1 cellular context compared by ENCODE assay signal in the genomic region with DNA sequence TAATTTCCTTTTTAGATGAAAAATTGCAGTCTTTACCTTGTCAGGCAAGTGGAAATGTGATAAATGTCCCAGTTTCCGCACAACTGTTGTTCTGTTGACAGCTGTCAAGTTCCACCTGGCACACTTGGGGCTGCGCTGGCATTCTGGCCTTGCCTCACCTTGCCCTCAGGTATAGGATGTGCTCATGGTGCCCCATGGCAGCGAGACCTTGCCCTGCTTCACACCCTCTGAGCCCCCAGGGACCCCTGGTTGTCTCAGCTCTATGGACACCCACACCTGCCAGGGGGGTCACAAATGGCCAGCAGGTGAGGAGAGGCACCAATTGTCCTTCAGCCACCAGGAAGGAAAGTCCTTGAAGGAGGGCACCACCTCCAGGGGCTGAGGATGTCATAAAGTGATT.
TF ChIP-seq lines count a peak whose summit lies in the region.

No MANE protein-coding gene starts in this region.

TF ChIP-seq in GM12878, 131 proteins besides CTCF, POLR2A, EP300 and RAD21:
- no peak for TF ChIP-seq LARP7 (IDR thresholded peaks at IDR 0.05)
- no peak for TF ChIP-seq BHLHE40 (IDR thresholded peaks at IDR 0.05; ENCODE audit: borderline replicate concordance in 1 of 2, low read depth in 2 of 2, low read length in 1 of 2)
- no peak for TF ChIP-seq TARDBP (IDR thresholded peaks at IDR 0.05; ENCODE audit: borderline replicate concordance)
- no peak for TF ChIP-seq NR2F1 (conservative IDR thresholded peaks at IDR 0.05)
- TF ChIP-seq, protein P1, sequence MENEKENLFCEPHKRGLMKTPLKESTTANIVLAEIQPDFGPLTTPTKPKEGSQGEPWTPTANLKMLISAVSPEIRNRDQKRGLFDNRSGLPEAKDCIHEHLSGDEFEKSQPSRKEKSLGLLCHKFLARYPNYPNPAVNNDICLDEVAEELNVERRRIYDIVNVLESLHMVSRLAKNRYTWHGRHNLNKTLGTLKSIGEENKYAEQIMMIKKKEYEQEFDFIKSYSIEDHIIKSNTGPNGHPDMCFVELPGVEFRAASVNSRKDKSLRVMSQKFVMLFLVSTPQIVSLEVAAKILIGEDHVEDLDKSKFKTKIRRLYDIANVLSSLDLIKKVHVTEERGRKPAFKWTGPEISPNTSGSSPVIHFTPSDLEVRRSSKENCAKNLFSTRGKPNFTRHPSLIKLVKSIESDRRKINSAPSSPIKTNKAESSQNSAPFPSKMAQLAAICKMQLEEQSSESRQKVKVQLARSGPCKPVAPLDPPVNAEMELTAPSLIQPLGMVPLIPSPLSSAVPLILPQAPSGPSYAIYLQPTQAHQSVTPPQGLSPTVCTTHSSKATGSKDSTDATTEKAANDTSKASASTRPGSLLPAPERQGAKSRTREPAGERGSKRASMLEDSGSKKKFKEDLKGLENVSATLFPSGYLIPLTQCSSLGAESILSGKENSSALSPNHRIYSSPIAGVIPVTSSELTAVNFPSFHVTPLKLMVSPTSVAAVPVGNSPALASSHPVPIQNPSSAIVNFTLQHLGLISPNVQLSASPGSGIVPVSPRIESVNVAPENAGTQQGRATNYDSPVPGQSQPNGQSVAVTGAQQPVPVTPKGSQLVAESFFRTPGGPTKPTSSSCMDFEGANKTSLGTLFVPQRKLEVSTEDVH (IDR thresholded peaks at IDR 0.05; ENCODE audit: low read depth, partially characterized antibody): no peak
- TF ChIP-seq MTA3 (IDR thresholded peaks at IDR 0.05; ENCODE audit: borderline replicate concordance, low read length): no peak
- TF ChIP-seq, protein P2, sequence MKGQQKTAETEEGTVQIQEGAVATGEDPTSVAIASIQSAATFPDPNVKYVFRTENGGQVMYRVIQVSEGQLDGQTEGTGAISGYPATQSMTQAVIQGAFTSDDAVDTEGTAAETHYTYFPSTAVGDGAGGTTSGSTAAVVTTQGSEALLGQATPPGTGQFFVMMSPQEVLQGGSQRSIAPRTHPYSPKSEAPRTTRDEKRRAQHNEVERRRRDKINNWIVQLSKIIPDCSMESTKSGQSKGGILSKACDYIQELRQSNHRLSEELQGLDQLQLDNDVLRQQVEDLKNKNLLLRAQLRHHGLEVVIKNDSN (IDR thresholded peaks at IDR 0.05; ENCODE audit: borderline replicate concordance, extremely low read length, insufficient read depth, low read depth, low read length): no peak
- TF ChIP-seq ETV6 (conservative IDR thresholded peaks at IDR 0.05 in 1 of 2, IDR thresholded peaks at IDR 0.05 in 1 of 2; ENCODE audit: borderline replicate concordance in 1 of 2, low read depth in 1 of 2): no peak
- no peak for TF ChIP-seq SREBF2 (IDR thresholded peaks at IDR 0.05; ENCODE audit: low read length)
- TF ChIP-seq, protein P3, sequence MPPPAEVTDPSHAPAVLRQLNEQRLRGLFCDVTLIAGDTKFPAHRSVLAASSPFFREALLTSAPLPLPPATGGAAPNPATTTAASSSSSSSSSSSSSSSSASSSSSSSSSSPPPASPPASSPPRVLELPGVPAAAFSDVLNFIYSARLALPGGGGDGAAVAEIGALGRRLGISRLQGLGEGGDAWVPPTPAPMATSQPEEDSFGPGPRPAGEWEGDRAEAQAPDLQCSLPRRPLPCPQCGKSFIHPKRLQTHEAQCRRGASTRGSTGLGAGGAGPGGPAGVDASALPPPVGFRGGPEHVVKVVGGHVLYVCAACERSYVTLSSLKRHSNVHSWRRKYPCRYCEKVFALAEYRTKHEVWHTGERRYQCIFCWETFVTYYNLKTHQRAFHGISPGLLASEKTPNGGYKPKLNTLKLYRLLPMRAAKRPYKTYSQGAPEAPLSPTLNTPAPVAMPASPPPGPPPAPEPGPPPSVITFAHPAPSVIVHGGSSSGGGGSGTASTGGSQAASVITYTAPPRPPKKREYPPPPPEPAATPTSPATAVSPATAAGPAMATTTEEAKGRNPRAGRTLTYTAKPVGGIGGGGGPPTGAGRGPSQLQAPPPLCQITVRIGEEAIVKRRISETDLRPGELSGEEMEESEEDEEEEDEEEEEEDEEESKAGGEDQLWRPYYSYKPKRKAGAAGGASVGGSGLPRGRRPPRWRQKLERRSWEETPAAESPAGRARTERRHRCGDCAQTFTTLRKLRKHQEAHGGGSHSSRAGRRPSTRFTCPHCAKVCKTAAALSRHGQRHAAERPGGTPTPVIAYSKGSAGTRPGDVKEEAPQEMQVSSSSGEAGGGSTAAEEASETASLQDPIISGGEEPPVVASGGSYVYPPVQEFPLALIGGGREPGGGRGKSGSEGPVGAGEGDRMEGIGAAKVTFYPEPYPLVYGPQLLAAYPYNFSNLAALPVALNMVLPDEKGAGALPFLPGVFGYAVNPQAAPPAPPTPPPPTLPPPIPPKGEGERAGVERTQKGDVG (CRISPR knock-in tag; IDR thresholded peaks at IDR 0.05): no peak
- TF ChIP-seq KLF5 (IDR thresholded peaks at IDR 0.05; ENCODE audit: partially characterized antibody): no peak
- TF ChIP-seq FOS (IDR thresholded peaks at IDR 0.05; ENCODE audit: borderline replicate concordance, extremely low read depth, insufficient read length): no peak
- no peak for TF ChIP-seq ZBED1 (IDR thresholded peaks at IDR 0.05; ENCODE audit: borderline replicate concordance)
TF ChIP-seq in GM12878: peak in this region for 0.
